Comparison of ENCODE assay signal across 11 cellular contexts in the genomic region with DNA sequence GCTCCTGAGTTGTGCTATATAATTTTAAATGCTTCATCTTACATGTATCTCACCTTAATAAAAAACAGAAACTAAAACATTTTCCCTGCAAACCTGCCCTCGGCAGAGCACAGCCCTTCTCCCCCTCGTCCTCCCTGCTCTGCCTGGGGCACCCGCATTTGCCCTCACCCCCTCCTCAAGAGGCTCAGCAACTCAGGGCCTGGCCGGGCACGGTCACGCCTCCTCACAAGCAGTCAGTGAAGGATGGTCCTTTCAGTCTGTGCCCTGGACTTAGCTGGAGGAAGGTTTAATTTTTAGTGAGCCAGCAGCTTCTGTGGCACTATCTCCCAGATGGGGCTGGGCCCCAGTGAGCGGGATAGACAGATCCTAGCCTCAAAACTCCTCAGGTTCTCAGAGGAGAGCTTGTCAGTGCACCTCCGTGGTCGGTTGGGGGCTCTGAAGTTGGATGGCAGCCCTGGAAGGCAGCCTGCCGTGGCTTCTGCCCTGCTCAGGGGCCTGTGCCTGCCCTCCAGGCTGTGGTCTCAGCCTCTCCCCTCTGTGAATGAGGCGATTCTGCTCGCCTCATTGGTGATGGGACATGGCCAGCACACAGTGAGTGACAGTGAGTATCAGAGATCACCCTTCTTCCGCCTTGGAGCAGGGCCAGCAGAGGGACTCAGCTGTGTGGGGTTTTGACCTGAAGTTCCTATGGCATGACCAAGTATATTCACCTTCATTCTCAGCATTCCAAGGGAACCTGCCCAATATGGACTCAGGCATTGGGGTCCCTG. TPM values are rescaled to one million over a fixed set of nuclear protein-coding genes. Genes with fewer than 3 reads are reported as not detected.
DNase-seq lines count a peak whose midpoint lies in the region; ATAC-seq and TF ChIP-seq lines count a peak whose summit lies in the region.
"Had no signal": no experiment of that assay in that cellular context is flagged by ENCODE, and none has a peak within 500 bp of the region (broad histone marks: within the 10 kb centered on the region; RNA-seq: fewer than 3 reads in every experiment).

No MANE protein-coding gene starts in this region.

- no peak for ATAC-seq in Right ventricle myocardium inferior

- no peaks in the 10 kb centered on the region for H3K79me2 ChIP-seq in hepatocyte

- no peak for TF ChIP-seq EP300 in ovary (IDR thresholded peaks at IDR 0.05)

- intact Hi-C loops in Right ventricle myocardium inferior (cut with DNase I) (no loop called here), ovary (cut with DNase I) (loop anchor here in 1 of 4 donors (10.0 kb wide), 1 partner anchor 94 kb away; no protein-coding TSS in a partner anchor), uterus (cut with DNase I; ENCODE audit: low total_unique reads) (no loop called here)

- H3K4me3 ChIP-seq in cardiac muscle cell, result no peak overlapping the region
- no peak overlapping the region for H3K4me3 ChIP-seq in hepatocyte
- no peak overlapping the region for H3K4me3 ChIP-seq in ovary
- H3K4me3 ChIP-seq in uterus, result no peak overlapping the region

- H3K9me2 ChIP-seq in hepatocyte (replicated peaks; ENCODE audit: insufficient read depth), result no peaks in the 10 kb centered on the region

- H4K20me1 ChIP-seq in hepatocyte (ENCODE audit: insufficient read depth, poor library complexity, severe bottlenecking), result no peaks in the 10 kb centered on the region

- H3K27ac ChIP-seq in cardiac muscle cell (peak overlapping the region; percentile 74), hepatocyte (peak overlapping the region; percentile 83), ovary (peak overlapping the region; percentile 80 to 83), uterus (peak overlapping the region; percentile 81 to 94)

- no peak overlapping the region for H2AFZ ChIP-seq in hepatocyte

- H3K9me3 ChIP-seq in cardiac muscle cell (ENCODE audit: low read depth) (no peaks in the 10 kb centered on the region), hepatocyte (ENCODE audit: low read depth) (no peaks in the 10 kb centered on the region), ovary (no peaks in the 10 kb centered on the region), uterus (no peaks in the 10 kb centered on the region)

- TF ChIP-seq POLR2A in ovary (IDR thresholded peaks at IDR 0.05) (no peak), uterus (IDR thresholded peaks at IDR 0.05) (no peak)

- peak overlapping the region; percentile 54 for H3K4me2 ChIP-seq in hepatocyte

- H3K36me3 ChIP-seq in cardiac muscle cell (no peaks in the 10 kb centered on the region), hepatocyte (replicated peaks; ENCODE audit: insufficient read depth, low read depth) (no peaks in the 10 kb centered on the region), ovary (no peaks in the 10 kb centered on the region), uterus (no peaks in the 10 kb centered on the region)

- TF ChIP-seq CTCF in cardiac muscle cell (IDR thresholded peaks at IDR 0.05; ENCODE audit: low read depth, low read length) (no peak), hepatocyte (IDR thresholded peaks at IDR 0.05; ENCODE audit: poor library complexity) (no peak), ovary (IDR thresholded peaks at IDR 0.05) (no peak), uterus (IDR thresholded peaks at IDR 0.05) (no peak)

- DNase-seq in cardiac muscle cell (ENCODE audit: low read depth in 1 of 2, low spot score in 1 of 2) (no peak), Right ventricle myocardium inferior (ENCODE audit: missing footprints) (no peak), hepatocyte (ENCODE audit: low spot score) (no peak), ovary (peak in 2 of 5 donors; percentile 40 to 44), uterus (no peak), NCI-H774 (lab: John Stamatoyannopoulos, UW) (no peak), activated gamma-delta T cell treated with Interleukin-2 at 50 U/mL for 16 hours (no peak)
- DNase-seq in stimulated activated CD4-positive, alpha-beta T cell treated with anti-CD3 and anti-CD28 coated beads, Interleukin-2, amount 100 ng/mL, for 24 hours, result no peak
- DNase-seq: activated CD8-positive, alpha-beta memory T cell treated with anti-CD3 and anti-CD28 coated beads, Interleukin-2, amount 50 U/mL, for 4 hours; stimulated activated naive CD4-positive, alpha-beta T cell treated with Interleukin-2 at 50 U/mL for 16 hours had no signal

- WGBS in hepatocyte (ENCODE audit: low lambda C conversion rate, missing lambda C conversion rate), result 77% methylated on average over 13 of the region's 13 CpGs
- WGBS in ovary, 3 donors, result 49 to 59% (median 51%) methylated on average over 13 of the region's 13 CpGs

- no peaks in the 10 kb centered on the region for H3K27me3 ChIP-seq in cardiac muscle cell
- H3K27me3 ChIP-seq in hepatocyte, result no peaks in the 10 kb centered on the region
- H3K27me3 ChIP-seq in ovary, result no peaks in the 10 kb centered on the region
- H3K27me3 ChIP-seq in uterus, result no peaks in the 10 kb centered on the region

- H3K4me1 ChIP-seq in cardiac muscle cell (ENCODE audit: low read depth) (peaks cover 18% of the 10 kb centered on the region), hepatocyte (ENCODE audit: insufficient read depth) (peaks cover 41% of the 10 kb centered on the region), ovary (ENCODE audit: insufficient read depth) (peaks cover 8% of the 10 kb centered on the region), uterus (peaks cover 11 to 21% of the 10 kb centered on the region in 2 donors)

RNA-seq across cellular contexts. Expression of a gene that starts 56.3 kb away (rescaled TPM):
- total RNA-seq in cardiac muscle cell (12.8 and 16.2 TPM in 2 replicates), Right ventricle myocardium inferior (6.8 TPM), hepatocyte (5.2 and 7.3 TPM in 2 replicates), ovary (10 to 100 TPM; 16.1 to 40.8 (median 25.9) TPM), uterus (10 to 100 TPM in 2 of 4 donors, 1 to 10 TPM in 2; 8.5 to 77.2 (median 27.1) TPM)
- polyA plus RNA-seq in cardiac muscle cell (12.0 and 12.2 TPM in 2 replicates), hepatocyte (5.9 and 7.8 TPM in 2 replicates), ovary (10 to 100 TPM in 1 of 2 donors, 1 to 10 TPM in 1; 5.9 to 11.2 TPM)
- total RNA-seq: A673 had no signal
